In the genomic region with DNA sequence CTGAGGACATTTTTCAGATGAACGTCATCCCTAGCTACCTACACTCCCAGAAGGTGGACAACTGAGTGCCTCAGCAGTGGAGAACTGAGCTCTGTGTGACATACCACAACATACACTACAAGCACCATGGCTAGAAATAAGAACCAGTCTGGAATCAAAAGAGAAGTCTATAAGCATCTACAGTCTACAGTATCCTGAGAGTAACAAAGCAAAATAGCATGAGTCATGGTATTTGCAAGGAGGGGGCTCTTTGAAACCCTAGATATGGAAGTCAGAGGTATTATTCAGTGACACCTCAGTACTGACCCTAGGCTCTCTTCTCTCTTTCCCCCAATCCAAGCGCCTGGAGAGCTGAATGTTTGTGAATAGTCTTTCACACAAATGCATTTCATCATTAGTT, we compare ENCODE assay signal across 26 cellular contexts.
DNase-seq lines count a peak whose midpoint lies in the region; ATAC-seq, FAIRE-seq and TF ChIP-seq lines count a peak whose summit lies in the region.
"Had no signal": no experiment of that assay in that cellular context is flagged by ENCODE, and none has a peak within 500 bp of the region (broad histone marks: within the 10 kb centered on the region; RNA-seq: fewer than 3 reads in every experiment).

No MANE protein-coding gene starts in this region.

- H3K27ac ChIP-seq in VCaP (peak overlapping the region; percentile 91), endothelial cell of umbilical vein (ENCODE audit: insufficient read depth, low read depth, low read length) (no peak overlapping the region), aorta (ENCODE audit: low read depth in 1 of 2, low read length in 2 of 2) (no peak overlapping the region)
- H3K27ac ChIP-seq: BLaER1 had no signal

- H3K4me3 ChIP-seq in endothelial cell of umbilical vein (replicated peaks in 1 of 3; ENCODE audit: insufficient read depth in 1 of 3, low read depth in 1 of 3, low read length in 3 of 3) = no peak overlapping the region
- H3K4me3 ChIP-seq in aorta (ENCODE audit: low read length in 2 of 2) = no peak overlapping the region
- H3K4me3 ChIP-seq: BLaER1 had no signal

- H3K36me3 ChIP-seq in endothelial cell of umbilical vein (ENCODE audit: control insufficient read depth in 2 of 2, extremely low read depth in 1 of 2, insufficient read depth in 2 of 2, low read length in 2 of 2) (no peaks in the 10 kb centered on the region), aorta (ENCODE audit: control insufficient read depth in 1 of 2, insufficient read depth in 2 of 2, low read length in 1 of 2) (no peaks in the 10 kb centered on the region)
- H3K36me3 ChIP-seq: BLaER1 had no signal

- no peaks in the 10 kb centered on the region for H3K9me3 Mint-ChIP-seq in stimulated activated naive CD8-positive, alpha-beta T cell treated with anti-CD3 and anti-CD28 coated beads, Interleukin-15, amount 100 ng/mL, for 72 hours
- no peaks in the 10 kb centered on the region for H3K9me3 Mint-ChIP-seq in stimulated activated memory B cell treated with anti-CD40 and anti-IgM and Interleukin-4, amounts not matched to agents 10 μg/mL and 1 μg/mL and 100 μg/mL, for 72 hours

- CTCF ChIA-PET in endothelial cell of umbilical vein (lab: Charles Lee) = interaction anchor here (1.4 kb wide), 1 partner anchor 190 kb away, joined by 3 read pairs; no protein-coding TSS in a partner anchor

- TF ChIP-seq CTCF in VCaP (conservative IDR thresholded peaks at IDR 0.05) = no peak
- no peak for TF ChIP-seq CTCF in endothelial cell of umbilical vein (IDR thresholded peaks at IDR 0.05; ENCODE audit: extremely low read depth in 1 of 2, insufficient read depth in 1 of 2, low read depth in 1 of 2, low read length in 2 of 2)

- WGBS in aorta, 2 donors = 95 to 100% methylated on average over 2 of the region's 2 CpGs

- no peak overlapping the region for H3K4me3 Mint-ChIP-seq in stimulated activated naive CD8-positive, alpha-beta T cell treated with anti-CD3 and anti-CD28 coated beads, Interleukin-15, amount 100 ng/mL, for 72 hours
- no peak overlapping the region for H3K4me3 Mint-ChIP-seq in stimulated activated memory B cell treated with anti-CD40 and anti-IgM and Interleukin-4, amounts not matched to agents 10 μg/mL and 1 μg/mL and 100 μg/mL, for 72 hours

- intact Hi-C loops in endothelial cell of umbilical vein (cut with micrococcal nuclease) (loop anchor here (5.0 kb wide), 1 partner anchor 85 kb away; no protein-coding TSS in a partner anchor), aorta (cut with DNase I) (no loop called here)

- peaks cover 46% of the 10 kb centered on the region for H3K4me1 ChIP-seq in endothelial cell of umbilical vein (ENCODE audit: control insufficient read depth, extremely low read depth, insufficient read depth, low read length)
- H3K4me1 ChIP-seq in aorta (ENCODE audit: control insufficient read depth in 1 of 2, insufficient read depth in 2 of 2, low read length in 2 of 2) = no peaks in the 10 kb centered on the region
- H3K4me1 ChIP-seq: BLaER1 had no signal

- dilution Hi-C loops in endothelial cell of umbilical vein (cut with MboI; ENCODE audit: extremely low pct_ligation_motif_present, low sequenced_read_pairs) = no loop called here

- no peaks in the 10 kb centered on the region for H3K9me1 ChIP-seq in endothelial cell of umbilical vein (replicated peaks; ENCODE audit: control insufficient read depth, extremely low read depth, insufficient read depth, low read length)

- H3K36me3 Mint-ChIP-seq in stimulated activated memory B cell treated with anti-CD40 and anti-IgM and Interleukin-4, amounts not matched to agents 10 μg/mL and 1 μg/mL and 100 μg/mL, for 72 hours = no peaks in the 10 kb centered on the region

- peak; percentile 8 for FAIRE-seq in endothelial cell of umbilical vein (lab: Jason Lieb, UNC)
- FAIRE-seq: A204.1, GM12891, H54, HepG2, RCC 7860 had no signal

- no peaks in the 10 kb centered on the region for H3K27me3 Mint-ChIP-seq in stimulated activated naive CD8-positive, alpha-beta T cell treated with anti-CD3 and anti-CD28 coated beads, Interleukin-15, amount 100 ng/mL, for 72 hours
- H3K27me3 Mint-ChIP-seq in stimulated activated memory B cell treated with anti-CD40 and anti-IgM and Interleukin-4, amounts not matched to agents 10 μg/mL and 1 μg/mL and 100 μg/mL, for 72 hours = no peaks in the 10 kb centered on the region
- H3K27me3 Mint-ChIP-seq: CD4-positive, alpha-beta memory T cell had no signal

- H3K27me3 ChIP-seq in endothelial cell of umbilical vein (ENCODE audit: control insufficient read depth in 2 of 2, insufficient read depth in 2 of 2, low read length in 2 of 2) = no peaks in the 10 kb centered on the region
- no peaks in the 10 kb centered on the region for H3K27me3 ChIP-seq in aorta (ENCODE audit: control insufficient read depth in 1 of 2, insufficient read depth in 2 of 2, low read length in 1 of 2)
- H3K27me3 ChIP-seq: BLaER1 had no signal

- peak; percentile 52 for ATAC-seq in stimulated activated naive CD8-positive, alpha-beta T cell treated with anti-CD3 and anti-CD28 coated beads, Interleukin-15, amount 100 ng/mL, for 72 hours
- no peak for ATAC-seq in stimulated activated naive CD8-positive, alpha-beta T cell treated with anti-CD3 and anti-CD28 coated beads, Interleukin-15, Interleukin-2, amounts not matched to agents 100 U/mL and 50 U/mL, for 24 hours
- ATAC-seq in stimulated activated memory B cell treated with anti-CD40 and anti-IgM and Interleukin-4, amounts not matched to agents 10 μg/mL and 1 μg/mL and 100 μg/mL, for 72 hours = peak; percentile 14
- no peak for ATAC-seq in aorta (ENCODE audit: low FRiP score)
- ATAC-seq: HepG2 had no signal

- peak overlapping the region; percentile 21 for H3K4me2 ChIP-seq in endothelial cell of umbilical vein (ENCODE audit: insufficient read depth, low read length)
- H3K4me2 ChIP-seq: BLaER1 had no signal

- POLR2A ChIA-PET in endothelial cell of umbilical vein (lab: Charles Lee) = no interaction called here

- H3K9ac ChIP-seq in endothelial cell of umbilical vein (replicated peaks; ENCODE audit: extremely low read depth, insufficient read depth, low read length) = no peak overlapping the region
- H3K9ac ChIP-seq: BLaER1 had no signal

- H4K20me1 ChIP-seq in endothelial cell of umbilical vein (replicated peaks; ENCODE audit: control insufficient read depth, extremely low read depth, insufficient read depth, low read length) = no peaks in the 10 kb centered on the region
- H4K20me1 ChIP-seq: BLaER1 had no signal

- no peak for DNase-seq in stimulated activated naive CD8-positive, alpha-beta T cell treated with anti-CD3 and anti-CD28 coated beads, Interleukin-15, amount 100 ng/mL, for 72 hours
- no peak for DNase-seq in stimulated activated naive CD8-positive, alpha-beta T cell treated with anti-CD3 and anti-CD28 coated beads, Interleukin-15, Interleukin-2, amounts not matched to agents 100 U/mL and 50 U/mL, for 24 hours
- DNase-seq in endothelial cell of umbilical vein (ENCODE audit: low read depth, low spot score) (peak; percentile 42), aorta (no peak), kidney tubule cell (ENCODE audit: low spot score) (no peak), midbrain (lab: John Stamatoyannopoulos, UW) (no peak)
- DNase-seq: CD4-positive, alpha-beta memory T cell; DMS 273 treated with DMSO at 0.1 percent for 48 hours; DMS79; EL; GDM1; KG1; MM.1S; NCI-H2029; NCI-H446; NCI-H524 treated with DMSO at 0.1 percent for 48 hours; NCI-H774; SIG-M5 had no signal

- H3K4me1 Mint-ChIP-seq in stimulated activated naive CD8-positive, alpha-beta T cell treated with anti-CD3 and anti-CD28 coated beads, Interleukin-15, amount 100 ng/mL, for 72 hours = peaks cover 25% of the 10 kb centered on the region
- no peaks in the 10 kb centered on the region for H3K4me1 Mint-ChIP-seq in stimulated activated memory B cell treated with anti-CD40 and anti-IgM and Interleukin-4, amounts not matched to agents 10 μg/mL and 1 μg/mL and 100 μg/mL, for 72 hours

- H3K79me2 ChIP-seq in endothelial cell of umbilical vein (ENCODE audit: control insufficient read depth, insufficient read depth, low read length) = peaks cover 40% of the 10 kb centered on the region

- no TSS peak for BruUV-seq in endothelial cell of umbilical vein (replicated peaks; lab: Mats Ljungman, UMichigan)

- no peaks in the 10 kb centered on the region for H3K9me3 ChIP-seq in endothelial cell of umbilical vein (replicated peaks; ENCODE audit: control insufficient read depth, insufficient read depth, low read length)
- no peaks in the 10 kb centered on the region for H3K9me3 ChIP-seq in aorta (ENCODE audit: control insufficient read depth, low read length)
- H3K9me3 ChIP-seq: BLaER1 had no signal

- H3K27ac Mint-ChIP-seq in stimulated activated naive CD8-positive, alpha-beta T cell treated with anti-CD3 and anti-CD28 coated beads, Interleukin-15, amount 100 ng/mL, for 72 hours = no peak overlapping the region
- no peak overlapping the region for H3K27ac Mint-ChIP-seq in stimulated activated memory B cell treated with anti-CD40 and anti-IgM and Interleukin-4, amounts not matched to agents 10 μg/mL and 1 μg/mL and 100 μg/mL, for 72 hours

- TF ChIP-seq POLR2A in endothelial cell of umbilical vein (IDR thresholded peaks at IDR 0.05; ENCODE audit: low read depth, low read length) = no peak

- H2AFZ ChIP-seq in endothelial cell of umbilical vein (ENCODE audit: low read depth, low read length) = no peak overlapping the region

TF ChIP-seq in endothelial cell of umbilical vein, 7 proteins besides CTCF, POLR2A, EP300 and RAD21:
- TF ChIP-seq FOS (IDR thresholded peaks at IDR 0.05; ENCODE audit: borderline replicate concordance, insufficient read depth, low read length) (peak; percentile 49), GATA2 (IDR thresholded peaks at IDR 0.05; ENCODE audit: insufficient read depth, insufficient read length, low read depth, low read length) (no peak)

Comparison
In these comparisons a context has a peak if more than half of its experiments do, and no peak if none do; other contexts are left out.
1. ATAC-seq: peak in stimulated activated naive CD8-positive, alpha-beta T cell treated with anti-CD3 and anti-CD28 coated beads, Interleukin-15, amount 100 ng/mL, for 72 hours (single experiment) and stimulated activated memory B cell treated with anti-CD40 and anti-IgM and Interleukin-4, amounts not matched to agents 10 μg/mL and 1 μg/mL and 100 μg/mL, for 72 hours (single experiment); none in stimulated activated naive CD8-positive, alpha-beta T cell treated with anti-CD3 and anti-CD28 coated beads, Interleukin-15, Interleukin-2, amounts not matched to agents 100 U/mL and 50 U/mL, for 24 hours (single experiment) and aorta (single experiment).